Comparison of ENCODE assay signal across 8 cellular contexts in the genomic region with DNA sequence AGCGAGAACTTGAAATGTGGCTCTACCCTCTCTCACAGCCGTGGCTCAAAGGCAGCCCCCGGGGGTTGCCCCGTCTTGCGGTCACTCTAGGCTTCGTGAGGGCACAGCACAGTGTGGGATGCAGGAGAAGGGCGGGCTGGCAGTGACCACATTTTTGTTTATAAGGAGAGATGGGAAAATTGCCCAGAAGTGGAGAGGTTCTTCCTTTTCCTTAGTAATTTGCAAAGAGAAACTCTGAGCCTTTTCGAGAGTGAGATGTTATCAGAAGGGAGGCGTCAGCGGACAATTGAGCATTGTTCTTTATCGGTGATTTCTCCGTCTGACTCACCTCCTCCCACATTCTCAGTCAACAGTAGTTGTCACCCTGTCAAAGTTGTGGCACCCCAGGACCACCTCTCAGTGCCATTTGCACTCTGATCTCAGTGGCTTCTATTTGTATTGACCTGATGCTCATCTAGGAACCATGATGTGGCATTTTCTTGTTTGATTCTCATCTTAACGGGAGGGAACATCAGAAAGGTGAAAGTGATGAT.
DNase-seq lines count a peak whose midpoint lies in the region; ATAC-seq and TF ChIP-seq lines count a peak whose summit lies in the region.

No MANE protein-coding gene starts in this region.

- DNase-seq in activated CD8-positive, alpha-beta memory T cell treated with anti-CD3 and anti-CD28 coated beads, Interleukin-2, amount 10 ng/mL, durations not matched to agents 7 days and 5 days: peak; percentile 58
- no peak for DNase-seq in activated CD8-positive, alpha-beta memory T cell treated with anti-CD3 and anti-CD28 coated beads, Interleukin-2, amount 50 U/mL, for 4 hours
- DNase-seq in NCI-H460 (ENCODE audit: extremely low read depth, low read depth) (peak; percentile 24), epithelial cell of prostate (ENCODE audit: low read depth, low spot score) (peak; percentile 82), chondrocyte (ENCODE audit: low spot score) (no peak), foreskin melanocyte (no peak), substantia nigra (lab: John Stamatoyannopoulos, UW) (no peak)
- DNase-seq in stimulated activated effector memory CD8-positive, alpha-beta T cell treated with anti-CD3 and anti-CD28 coated beads, Interleukin-12 subunit alpha, Interleukin-12 subunit beta, amount 100 ng/mL, for 72 hours (ENCODE audit: low spot score in 2 of 2): peak in 1 of 2 donors; percentile 67

- H3K36me3 Mint-ChIP-seq in activated CD8-positive, alpha-beta memory T cell treated with anti-CD3 and anti-CD28 coated beads, Interleukin-2, amount 10 ng/mL, durations not matched to agents 7 days and 5 days: no peaks in the 10 kb centered on the region
- no peaks in the 10 kb centered on the region for H3K36me3 Mint-ChIP-seq in stimulated activated effector memory CD8-positive, alpha-beta T cell treated with anti-CD3 and anti-CD28 coated beads, Interleukin-12 subunit alpha, Interleukin-12 subunit beta, amount 100 ng/mL, for 72 hours
- no peaks in the 10 kb centered on the region for H3K36me3 Mint-ChIP-seq in chondrocyte (ENCODE audit: low read depth)

- CTCF ChIA-PET in activated CD8-positive, alpha-beta memory T cell treated with anti-CD3 and anti-CD28 coated beads, Interleukin-2, amount 10 ng/mL, durations not matched to agents 7 days and 5 days (lab: Charles Lee): interaction anchor here (2.1 kb wide), 1 partner anchor 134 kb away, joined by 8 read pairs; no protein-coding TSS in a partner anchor

- no peak overlapping the region for H3K27ac Mint-ChIP-seq in activated CD8-positive, alpha-beta memory T cell treated with anti-CD3 and anti-CD28 coated beads, Interleukin-2, amount 10 ng/mL, durations not matched to agents 7 days and 5 days
- H3K27ac Mint-ChIP-seq in stimulated activated effector memory CD8-positive, alpha-beta T cell treated with anti-CD3 and anti-CD28 coated beads, Interleukin-12 subunit alpha, Interleukin-12 subunit beta, amount 100 ng/mL, for 72 hours: peak overlapping the region; percentile 74
- no peak overlapping the region for H3K27ac Mint-ChIP-seq in chondrocyte (ENCODE audit: unreplicated experiment)

- peak; percentile 87 for ATAC-seq in activated CD8-positive, alpha-beta memory T cell treated with anti-CD3 and anti-CD28 coated beads, Interleukin-2, amount 10 ng/mL, durations not matched to agents 7 days and 5 days
- ATAC-seq in stimulated activated effector memory CD8-positive, alpha-beta T cell treated with anti-CD3 and anti-CD28 coated beads, Interleukin-12 subunit alpha, Interleukin-12 subunit beta, amount 100 ng/mL, for 72 hours: peak; percentile 97

- H3K27ac ChIP-seq in epithelial cell of prostate: peak overlapping the region; percentile 28
- H3K27ac ChIP-seq in substantia nigra (ENCODE audit: low read depth, low read length, poor library complexity, severe bottlenecking): no peak overlapping the region

- peaks cover 12% of the 10 kb centered on the region for H3K4me1 Mint-ChIP-seq in activated CD8-positive, alpha-beta memory T cell treated with anti-CD3 and anti-CD28 coated beads, Interleukin-2, amount 10 ng/mL, durations not matched to agents 7 days and 5 days
- H3K4me1 Mint-ChIP-seq in stimulated activated effector memory CD8-positive, alpha-beta T cell treated with anti-CD3 and anti-CD28 coated beads, Interleukin-12 subunit alpha, Interleukin-12 subunit beta, amount 100 ng/mL, for 72 hours: peaks cover 11% of the 10 kb centered on the region
- H3K4me1 Mint-ChIP-seq in chondrocyte (ENCODE audit: low read depth): peaks cover 22% of the 10 kb centered on the region

- H3K9me3 Mint-ChIP-seq in activated CD8-positive, alpha-beta memory T cell treated with anti-CD3 and anti-CD28 coated beads, Interleukin-2, amount 10 ng/mL, durations not matched to agents 7 days and 5 days (ENCODE audit: low read depth): no peaks in the 10 kb centered on the region
- no peaks in the 10 kb centered on the region for H3K9me3 Mint-ChIP-seq in stimulated activated effector memory CD8-positive, alpha-beta T cell treated with anti-CD3 and anti-CD28 coated beads, Interleukin-12 subunit alpha, Interleukin-12 subunit beta, amount 100 ng/mL, for 72 hours
- H3K9me3 Mint-ChIP-seq in chondrocyte (ENCODE audit: low read depth): no peaks in the 10 kb centered on the region

- peak overlapping the region; percentile 2 for H3K4me3 Mint-ChIP-seq in activated CD8-positive, alpha-beta memory T cell treated with anti-CD3 and anti-CD28 coated beads, Interleukin-2, amount 10 ng/mL, durations not matched to agents 7 days and 5 days
- H3K4me3 Mint-ChIP-seq in stimulated activated effector memory CD8-positive, alpha-beta T cell treated with anti-CD3 and anti-CD28 coated beads, Interleukin-12 subunit alpha, Interleukin-12 subunit beta, amount 100 ng/mL, for 72 hours: peak overlapping the region; percentile 53
- no peak overlapping the region for H3K4me3 Mint-ChIP-seq in chondrocyte (ENCODE audit: unreplicated experiment)

- no peak for TF ChIP-seq CTCF in chondrocyte (IDR thresholded peaks at IDR 0.05)

- peaks cover 29% of the 10 kb centered on the region for H3K27me3 Mint-ChIP-seq in activated CD8-positive, alpha-beta memory T cell treated with anti-CD3 and anti-CD28 coated beads, Interleukin-2, amount 10 ng/mL, durations not matched to agents 7 days and 5 days
- H3K27me3 Mint-ChIP-seq in chondrocyte (ENCODE audit: low read depth): no peaks in the 10 kb centered on the region

Comparison
In these comparisons a context has a peak if more than half of its experiments do, and no peak if none do; other contexts are left out.
1. DNase-seq: peak in activated CD8-positive, alpha-beta memory T cell treated with anti-CD3 and anti-CD28 coated beads, Interleukin-2, amount 10 ng/mL, durations not matched to agents 7 days and 5 days (single experiment), NCI-H460 (single experiment) and epithelial cell of prostate (single experiment); none in activated CD8-positive, alpha-beta memory T cell treated with anti-CD3 and anti-CD28 coated beads, Interleukin-2, amount 50 U/mL, for 4 hours (single experiment), chondrocyte (single experiment), foreskin melanocyte (single experiment) and substantia nigra (0 of 49).